ENCODE assay signal across 1 cellular context in genomic region chr4:158671665-158671914, GRCh38.
A peak's percentile ranks its signal among the peaks of the same experiment; 100 is the strongest.
TF ChIP-seq lines count a peak whose summit lies in the region.

C4orf46 (minus strand) TSS chr4:158671887; CDS start chr4:158671801, 86 bp downstream.

TF ChIP-seq in H1, 55 proteins besides CTCF, POLR2A, EP300 and RAD21:
- TF ChIP-seq SUZ12 (IDR thresholded peaks at IDR 0.05; ENCODE audit: low read length) (no peak), YY1 (IDR thresholded peaks at IDR 0.05; ENCODE audit: low read depth, low read length) (0 out of 2 replicates have a peak, but pooled peaks have one; percentile 28), PHF8 (conservative IDR thresholded peaks at IDR 0.05; ENCODE audit: low read depth, low read length) (peak; percentile 67), HDAC2 (IDR thresholded peaks at IDR 0.05; ENCODE audit: borderline replicate concordance in 1 of 2, low read depth in 2 of 2, low read length in 2 of 2) (0 out of 4 replicates have a peak, but pooled peaks of 1 of the 2 experiments have one; percentile 7), SIN3A (conservative IDR thresholded peaks at IDR 0.05 in 1 of 2, IDR thresholded peaks at IDR 0.05 in 1 of 2; ENCODE audit: low read depth in 1 of 2, low read length in 2 of 2) (0 out of 4 replicates have a peak, but pooled peaks of 1 of the 2 experiments have one; percentile 71), BACH1 (IDR thresholded peaks at IDR 0.05; ENCODE audit: low read length) (no peak), POU5F1 (IDR thresholded peaks at IDR 0.05; ENCODE audit: low read depth, low read length) (no peak), RNF2 (IDR thresholded peaks at IDR 0.05; ENCODE audit: borderline replicate concordance, low read depth, low read length, missing control alignments, poor library complexity, severe bottlenecking) (no peak), RBBP5 (IDR thresholded peaks at IDR 0.05; ENCODE audit: borderline replicate concordance, low read depth, low read length) (0 out of 2 replicates have a peak, but pooled peaks have one; percentile 16), BCL11A (IDR thresholded peaks at IDR 0.05; ENCODE audit: low read depth in 2 of 2, low read length in 2 of 2) (no peak), NANOG (IDR thresholded peaks at IDR 0.05; ENCODE audit: insufficient read depth, low read depth, low read length, poor library complexity, severe bottlenecking) (no peak), KDM4A (IDR thresholded peaks at IDR 0.05; ENCODE audit: low read depth, low read length, severe bottlenecking) (peak; percentile 5), SRF (IDR thresholded peaks at IDR 0.05; ENCODE audit: low read depth, low read length) (no peak), CHD7 (IDR thresholded peaks at IDR 0.05; ENCODE audit: insufficient replicate concordance, low read length) (no peak), POLR2AphosphoS5 (IDR thresholded peaks at IDR 0.05; ENCODE audit: low read depth, low read length) (peak; percentile 71; the same call in 1 of the 2 replicates), RFX5 (IDR thresholded peaks at IDR 0.05; ENCODE audit: borderline replicate concordance, low read depth, low read length) (no peak), ASH2L (IDR thresholded peaks at IDR 0.05; ENCODE audit: low read length) (peak; percentile 52), TAF1 (IDR thresholded peaks at IDR 0.05; ENCODE audit: low read depth, low read length) (peak; percentile 69; the same call in 1 of the 2 replicates), JUN (IDR thresholded peaks at IDR 0.05; ENCODE audit: low read depth, low read length) (no peak), CTBP2 (IDR thresholded peaks at IDR 0.05; ENCODE audit: borderline replicate concordance, insufficient read depth, insufficient read length, low read length) (no peak), KDM5A (IDR thresholded peaks at IDR 0.05; ENCODE audit: low read length) (no peak), TBP (IDR thresholded peaks at IDR 0.05; ENCODE audit: low read depth, low read length) (peak; percentile 74; the same call in 1 of the 2 replicates), E2F6 (IDR thresholded peaks at IDR 0.05) (peak; percentile 74; the same call in 1 of the 2 replicates), RXRA (IDR thresholded peaks at IDR 0.05; ENCODE audit: insufficient read depth, low read depth, low read length) (no peak)
TF ChIP-seq in H1: peak in this region for 11.
